Comparison of ENCODE assay signal across 24 cellular contexts in the genomic region with DNA sequence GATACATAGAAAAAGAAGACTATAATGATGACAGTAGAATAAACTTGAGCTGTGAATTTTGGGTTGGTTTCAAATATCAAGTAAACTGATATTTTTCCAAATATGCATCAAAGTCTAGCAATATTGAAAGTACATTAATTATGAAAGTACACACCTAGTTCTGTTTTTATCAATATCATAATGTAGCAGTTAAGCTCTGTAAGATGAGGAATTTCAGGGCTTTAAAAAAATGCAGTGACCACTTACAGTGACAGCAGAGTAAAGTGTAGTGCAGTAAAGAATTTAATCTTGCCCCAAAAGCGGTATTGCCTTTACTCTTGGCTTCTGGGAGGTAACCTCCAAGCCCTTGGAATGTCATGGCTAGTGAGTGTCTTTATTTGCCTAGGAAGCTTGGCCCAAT.
"Had no signal": no experiment of that assay in that cellular context is flagged by ENCODE, and none has a peak within 500 bp of the region (broad histone marks: within the 10 kb centered on the region; RNA-seq: fewer than 3 reads in every experiment).

No MANE protein-coding gene starts in this region.

- DNase-seq: activated CD4-positive, alpha-beta T cell treated with anti-CD3 and anti-CD28 coated beads, Interleukin-2, amount 50 U/mL, for 1 hour; activated CD4-positive, CD25-positive, alpha-beta regulatory T cell; activated CD8-positive, alpha-beta T cell treated with anti-CD3 and anti-CD28 coated beads for 36 hours; activated gamma-delta T cell treated with Interleukin-2 at 50 U/mL for 16 hours; activated naive CD4-positive, alpha-beta T cell treated with anti-CD3 and anti-CD28 coated beads, Interleukin-2, amount 10 ng/mL, durations not matched to agents 7 days and 5 days; activated naive CD8-positive, alpha-beta T cell treated with anti-CD3 and anti-CD28 coated beads for 36 hours; activated T-cell treated with anti-CD3 and anti-CD28 coated beads, Interleukin-2, amount 50 U/mL, for 4 hours; brain microvascular endothelial cell; MG63; MV-4-11; NCI-H1092 treated with DMSO at 0.1 percent for 48 hours; NCI-H1417 treated with DMSO at 0.1 percent for 48 hours; NCI-H1694; NCI-H2029; NCI-H345; NCI-H510A; NCI-H526 treated with DMSO at 0.1 percent for 48 hours; NCI-H82; OCI-M1; RPMI8226; T-cell had no signal

- ATAC-seq: activated CD8-positive, alpha-beta T cell treated with anti-CD3 and anti-CD28 coated beads for 36 hours; activated T-cell treated with anti-CD3 and anti-CD28 coated beads, Interleukin-2, amount 50 U/mL, for 4 hours; Panc1; Right ventricle myocardium inferior; T-cell had no signal

- H3K9me3 Mint-ChIP-seq: activated CD8-positive, alpha-beta T cell treated with anti-CD3 and anti-CD28 coated beads for 36 hours; activated naive CD4-positive, alpha-beta T cell treated with anti-CD3 and anti-CD28 coated beads, Interleukin-2, amount 10 ng/mL, durations not matched to agents 7 days and 5 days; activated T-cell treated with anti-CD3 and anti-CD28 coated beads, Interleukin-2, amount 50 U/mL, for 4 hours; activated T-helper 2 cell treated with anti-CD3 and anti-CD28 coated beads, Interferon-gamma antibody, Interleukin-2, Interleukin-4, amounts not matched to agents 10 μg/mL and 5 μg/mL and 100 μg/mL, durations not matched to agents 14 hours and 24 hours and 36 hours had no signal

- H3K27me3 Mint-ChIP-seq: activated CD8-positive, alpha-beta T cell treated with anti-CD3 and anti-CD28 coated beads for 36 hours; activated naive CD4-positive, alpha-beta T cell treated with anti-CD3 and anti-CD28 coated beads, Interleukin-2, amount 10 ng/mL, durations not matched to agents 7 days and 5 days; T-cell had no signal

- H3K4me3 Mint-ChIP-seq: activated CD8-positive, alpha-beta T cell treated with anti-CD3 and anti-CD28 coated beads for 36 hours; activated naive CD4-positive, alpha-beta T cell treated with anti-CD3 and anti-CD28 coated beads, Interleukin-2, amount 10 ng/mL, durations not matched to agents 7 days and 5 days; activated naive CD8-positive, alpha-beta T cell treated with anti-CD3 and anti-CD28 coated beads for 36 hours; activated T-cell treated with anti-CD3 and anti-CD28 coated beads, Interleukin-2, amount 50 U/mL, for 4 hours; T-cell had no signal

- H3K27ac Mint-ChIP-seq: activated CD8-positive, alpha-beta T cell treated with anti-CD3 and anti-CD28 coated beads for 36 hours; activated naive CD4-positive, alpha-beta T cell treated with anti-CD3 and anti-CD28 coated beads, Interleukin-2, amount 10 ng/mL, durations not matched to agents 7 days and 5 days; activated naive CD8-positive, alpha-beta T cell treated with anti-CD3 and anti-CD28 coated beads for 36 hours; activated T-helper 2 cell treated with anti-CD3 and anti-CD28 coated beads, Interferon-gamma antibody, Interleukin-2, Interleukin-4, amounts not matched to agents 10 μg/mL and 5 μg/mL and 100 μg/mL, durations not matched to agents 14 hours and 24 hours and 36 hours; T-cell had no signal

- H3K36me3 Mint-ChIP-seq: activated naive CD4-positive, alpha-beta T cell treated with anti-CD3 and anti-CD28 coated beads, Interleukin-2, amount 10 ng/mL, durations not matched to agents 7 days and 5 days had no signal
